13 cellular contexts compared by ENCODE assay signal in the genomic region with DNA sequence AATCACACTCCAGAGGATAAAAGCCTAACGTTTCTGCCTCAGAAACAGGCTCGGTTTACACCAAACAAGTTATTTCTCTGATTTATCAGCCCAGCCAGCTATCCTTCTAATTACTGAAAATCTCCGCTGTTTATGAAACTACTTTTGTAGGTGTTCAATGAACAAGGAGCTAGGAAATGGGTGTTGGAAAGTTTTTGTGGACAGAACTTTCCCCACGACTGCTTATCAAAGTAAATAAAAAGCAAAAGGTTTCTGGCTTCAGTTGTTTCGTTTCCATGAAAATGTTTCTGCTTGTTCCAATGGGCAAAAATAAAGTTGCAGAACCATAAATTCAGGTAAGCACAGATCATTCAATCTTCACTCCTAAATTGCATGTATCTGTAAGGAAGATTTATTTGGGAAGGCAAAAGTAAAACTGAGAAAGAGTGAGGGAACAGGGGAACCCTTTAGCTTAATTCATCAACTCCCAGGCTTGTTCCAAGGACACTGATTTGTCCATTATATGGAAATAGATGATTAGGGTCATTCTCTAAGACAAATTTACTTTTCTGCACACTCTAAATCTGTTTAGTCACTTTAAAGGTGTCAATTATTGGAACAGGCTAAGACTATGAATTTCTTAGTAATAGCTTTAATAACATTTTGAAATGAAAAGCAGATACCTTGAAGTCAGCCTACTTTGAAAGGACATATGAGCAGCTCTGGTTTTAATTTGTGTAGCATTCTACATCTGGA.
DNase-seq lines count a peak whose midpoint lies in the region; ATAC-seq and TF ChIP-seq lines count a peak whose summit lies in the region.
"Had no signal": no experiment of that assay in that cellular context is flagged by ENCODE, and none has a peak within 500 bp of the region (broad histone marks: within the 10 kb centered on the region; RNA-seq: fewer than 3 reads in every experiment).

No MANE protein-coding gene starts in this region.

- H3K27ac ChIP-seq in right cardiac atrium (ENCODE audit: low read length): no peak overlapping the region

- TF ChIP-seq CTCF in BE2C (IDR thresholded peaks at IDR 0.05; ENCODE audit: low read depth, low read length) (no peak), osteocyte (IDR thresholded peaks at IDR 0.05) (no peak)

- H3K9me3 Mint-ChIP-seq in activated T-helper 17 cell treated with anti-CD3 and anti-CD28 coated beads, Interleukin-2, amount 50 U/mL, for 72 hours: no peaks in the 10 kb centered on the region
- H3K9me3 Mint-ChIP-seq in osteocyte (ENCODE audit: unreplicated experiment): no peaks in the 10 kb centered on the region
- H3K9me3 Mint-ChIP-seq in stimulated activated naive CD8-positive, alpha-beta T cell treated with anti-CD3 and anti-CD28 coated beads, Interleukin-15, amount 100 ng/mL, for 72 hours: no peaks in the 10 kb centered on the region
- H3K9me3 Mint-ChIP-seq: dendritic cell treated with granulocyte-macrophage colony-stimulating factor and Interleukin-4, amounts not matched to agents 40 ng/mL and 50 ng/mL, for 4 days had no signal

- ATAC-seq in activated T-helper 17 cell treated with anti-CD3 and anti-CD28 coated beads, Interleukin-2, amount 50 U/mL, for 72 hours (replicated peaks): no peak
- no peak for ATAC-seq in right cardiac atrium
- no peak for ATAC-seq in stimulated activated naive CD8-positive, alpha-beta T cell treated with anti-CD3 and anti-CD28 coated beads, Interleukin-15, amount 100 ng/mL, for 72 hours
- no peak for ATAC-seq in GM21515 (IDR thresholded peaks at IDR 0.05; ENCODE audit: unreplicated experiment)
- ATAC-seq: Panc1 had no signal

- H3K27me3 ChIP-seq in BE2C (no peaks in the 10 kb centered on the region), right cardiac atrium (ENCODE audit: control insufficient read depth, insufficient read depth) (peaks cover 2% of the 10 kb centered on the region)

- no peaks in the 10 kb centered on the region for H3K36me3 Mint-ChIP-seq in activated T-helper 17 cell treated with anti-CD3 and anti-CD28 coated beads, Interleukin-2, amount 50 U/mL, for 72 hours (ENCODE audit: low read depth)
- H3K36me3 Mint-ChIP-seq in osteocyte (ENCODE audit: unreplicated experiment): no peaks in the 10 kb centered on the region

- intact Hi-C loops in right cardiac atrium (cut with DNase I): no loop called here

- H3K27me3 Mint-ChIP-seq in activated T-helper 17 cell treated with anti-CD3 and anti-CD28 coated beads, Interleukin-2, amount 50 U/mL, for 72 hours: peaks cover 62% of the 10 kb centered on the region
- H3K27me3 Mint-ChIP-seq in osteocyte (ENCODE audit: unreplicated experiment): peaks cover 44% of the 10 kb centered on the region
- peaks cover 65% of the 10 kb centered on the region for H3K27me3 Mint-ChIP-seq in stimulated activated naive CD8-positive, alpha-beta T cell treated with anti-CD3 and anti-CD28 coated beads, Interleukin-15, amount 100 ng/mL, for 72 hours

- 16% methylated on average over 5 of the region's 5 CpGs for WGBS in right cardiac atrium

- H3K9me3 ChIP-seq in BE2C (no peaks in the 10 kb centered on the region), right cardiac atrium (ENCODE audit: control insufficient read depth, low read length) (no peaks in the 10 kb centered on the region)

- H3K4me3 ChIP-seq in BE2C (ENCODE audit: low read depth, low read length): peak overlapping the region; percentile 23
- peak overlapping the region; percentile 3 for H3K4me3 ChIP-seq in right cardiac atrium (ENCODE audit: low read length)

- no peak overlapping the region for H3K27ac Mint-ChIP-seq in activated T-helper 17 cell treated with anti-CD3 and anti-CD28 coated beads, Interleukin-2, amount 50 U/mL, for 72 hours
- H3K27ac Mint-ChIP-seq in osteocyte (ENCODE audit: unreplicated experiment): no peak overlapping the region
- H3K27ac Mint-ChIP-seq in stimulated activated naive CD8-positive, alpha-beta T cell treated with anti-CD3 and anti-CD28 coated beads, Interleukin-15, amount 100 ng/mL, for 72 hours: no peak overlapping the region
- H3K27ac Mint-ChIP-seq: dendritic cell treated with granulocyte-macrophage colony-stimulating factor and Interleukin-4, amounts not matched to agents 40 ng/mL and 50 ng/mL, for 4 days had no signal

- peaks cover 5% of the 10 kb centered on the region for H3K4me1 Mint-ChIP-seq in activated T-helper 17 cell treated with anti-CD3 and anti-CD28 coated beads, Interleukin-2, amount 50 U/mL, for 72 hours
- peaks cover 18% of the 10 kb centered on the region for H3K4me1 Mint-ChIP-seq in osteocyte (ENCODE audit: unreplicated experiment)
- H3K4me1 Mint-ChIP-seq in stimulated activated naive CD8-positive, alpha-beta T cell treated with anti-CD3 and anti-CD28 coated beads, Interleukin-15, amount 100 ng/mL, for 72 hours: peaks cover 18% of the 10 kb centered on the region

- no peaks in the 10 kb centered on the region for H3K36me3 ChIP-seq in BE2C

- peak overlapping the region; percentile 47 for H3K4me3 Mint-ChIP-seq in activated T-helper 17 cell treated with anti-CD3 and anti-CD28 coated beads, Interleukin-2, amount 50 U/mL, for 72 hours
- H3K4me3 Mint-ChIP-seq in osteocyte (ENCODE audit: unreplicated experiment): peak overlapping the region; percentile 71
- peak overlapping the region in 1 of 2 donors; percentile 77 for H3K4me3 Mint-ChIP-seq in stimulated activated naive CD8-positive, alpha-beta T cell treated with anti-CD3 and anti-CD28 coated beads, Interleukin-15, amount 100 ng/mL, for 72 hours
- H3K4me3 Mint-ChIP-seq: dendritic cell treated with granulocyte-macrophage colony-stimulating factor and Interleukin-4, amounts not matched to agents 40 ng/mL and 50 ng/mL, for 4 days had no signal

- H3K4me1 ChIP-seq in BE2C (peaks cover 7% of the 10 kb centered on the region; the same call in 1 of the 2 replicates), right cardiac atrium (ENCODE audit: control insufficient read depth, insufficient read depth, low read length) (no peaks in the 10 kb centered on the region)

- DNase-seq in BE2C (no peak), right cardiac atrium (no peak), osteocyte (ENCODE audit: extremely low spot score, unreplicated experiment) (no peak), 8988T (no peak), NCI-H1436 (lab: John Stamatoyannopoulos, UW) (no peak)
- DNase-seq in stimulated activated naive CD8-positive, alpha-beta T cell treated with anti-CD3 and anti-CD28 coated beads, Interleukin-15, amount 100 ng/mL, for 72 hours: no peak
- DNase-seq: activated CD4-positive, alpha-beta T cell treated with anti-CD3 and anti-CD28 coated beads, Interleukin-2, amount 50 U/mL, for 48 hours; activated naive CD4-positive, alpha-beta T cell; GDM1 had no signal
